In the genomic region with DNA sequence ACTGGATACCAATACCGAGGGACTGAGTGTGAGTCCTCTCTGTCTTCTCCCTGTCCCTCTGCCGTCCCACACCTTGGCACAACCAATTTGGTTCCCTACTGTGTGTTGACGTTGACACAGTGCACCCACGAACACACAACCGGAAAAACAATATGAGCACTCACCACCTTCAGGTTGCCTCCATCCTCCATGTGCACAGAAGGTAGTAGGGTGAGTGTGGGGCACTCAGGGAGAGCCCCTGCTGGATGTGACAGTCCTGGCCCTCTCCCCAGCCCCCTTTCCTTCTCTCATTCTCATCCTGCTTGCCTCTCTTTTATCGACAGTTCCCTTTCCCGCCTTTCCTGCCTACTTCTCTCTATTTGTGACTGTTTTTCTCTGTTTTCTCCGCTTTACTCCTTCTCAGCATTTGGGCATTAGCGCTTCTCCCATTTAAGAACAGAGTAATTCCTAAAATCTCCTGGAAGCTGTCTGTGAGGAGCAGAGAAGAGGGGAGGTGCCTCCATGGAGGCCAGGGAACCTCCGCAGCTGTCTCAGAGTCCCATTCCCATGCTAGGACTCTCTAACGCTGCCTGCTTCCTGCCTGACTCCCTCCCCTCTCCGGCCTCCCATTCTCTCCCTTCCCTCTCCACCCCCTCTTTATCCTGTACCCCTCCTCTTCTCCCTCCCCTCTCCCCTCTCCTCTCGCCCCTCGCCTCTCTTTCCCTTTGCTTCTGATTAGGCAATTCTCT, we compare ENCODE assay signal across 13 cellular contexts. TPM values are rescaled to one million over a fixed set of nuclear protein-coding genes. Genes with fewer than 3 reads are reported as not detected.
A peak's percentile ranks its signal among the peaks of the same experiment; 100 is the strongest.
DNase-seq lines count a peak whose midpoint lies in the region; ATAC-seq and TF ChIP-seq lines count a peak whose summit lies in the region.
"Had no signal": no experiment of that assay in that cellular context is flagged by ENCODE, and none has a peak within 500 bp of the region (broad histone marks: within the 10 kb centered on the region; RNA-seq: fewer than 3 reads in every experiment).

No MANE protein-coding gene starts in this region.

- H3K27me3 Mint-ChIP-seq in nephron (ENCODE audit: low read depth) = peaks cover 54% of the 10 kb centered on the region

- H3K9me3 ChIP-seq in esophagus squamous epithelium (no peaks in the 10 kb centered on the region), vagina (no peaks in the 10 kb centered on the region)
- H3K9me3 ChIP-seq: prostate gland, SJCRH30 had no signal

- H3K4me3 Mint-ChIP-seq in nephron = peak overlapping the region; percentile 65 to 76 (median 74)

- intact Hi-C loops in Right ventricle myocardium inferior (cut with DNase I) (no loop called here), cardiac septum (cut with DNase I) (no loop called here), esophagus squamous epithelium (cut with DNase I) (no loop called here), vagina (cut with DNase I) (no loop called here)

- DNase-seq in Right ventricle myocardium inferior (ENCODE audit: missing footprints) (no peak), cardiac septum (ENCODE audit: low spot score) (no peak), esophagus squamous epithelium (lab: John Stamatoyannopoulos, UW) (no peak), vagina (ENCODE audit: extremely low spot score in 2 of 2) (peak in 1 of 2 donors; percentile 43), NCI-H774 (lab: John Stamatoyannopoulos, UW) (no peak), KBM-7 (no peak)
- DNase-seq: GOT3, NCI-H1694, SJCRH30 had no signal

- TF ChIP-seq POLR2A in esophagus squamous epithelium (IDR thresholded peaks at IDR 0.05) (no peak), vagina (IDR thresholded peaks at IDR 0.05) (no peak)

- H3K4me1 ChIP-seq in esophagus squamous epithelium (peaks cover 0 to 11% (median 0%) of the 10 kb centered on the region in 3 donors), vagina (no peaks in the 10 kb centered on the region)
- H3K4me1 ChIP-seq: prostate gland, SJCRH30 had no signal

- 27 to 31% methylated on average over 14 of the region's 14 CpGs for WGBS in esophagus squamous epithelium, 2 donors

- TF ChIP-seq CTCF in esophagus squamous epithelium (IDR thresholded peaks at IDR 0.05) = no peak
- TF ChIP-seq CTCF in nephron (IDR thresholded peaks at IDR 0.05; ENCODE audit: unreplicated experiment in 3 of 3) = no peak
- TF ChIP-seq CTCF in vagina (IDR thresholded peaks at IDR 0.05) = no peak

- H3K36me3 ChIP-seq in esophagus squamous epithelium (no peaks in the 10 kb centered on the region), vagina (no peaks in the 10 kb centered on the region)
- H3K36me3 ChIP-seq: brain microvascular endothelial cell, prostate gland, SJCRH30 had no signal

- peak overlapping the region in 1 of 4 donors; percentile 6 for H3K27ac ChIP-seq in esophagus squamous epithelium
- no peak overlapping the region for H3K27ac ChIP-seq in vagina
- H3K27ac ChIP-seq: brain microvascular endothelial cell, prostate gland, SJCRH30 had no signal

- H3K9me3 Mint-ChIP-seq in nephron = no peaks in the 10 kb centered on the region

- in situ Hi-C loops in KBM-7 (cut with MboI; ENCODE audit: low pct_unique_long_range_greater_than_20kb, low sequenced_read_pairs) = no loop called here

- ATAC-seq in Right ventricle myocardium inferior (peak; percentile 64), HG02852 (IDR thresholded peaks at IDR 0.05; ENCODE audit: unreplicated experiment) (no peak)

- H3K4me1 Mint-ChIP-seq in nephron = no peaks in the 10 kb centered on the region

- H3K27me3 ChIP-seq in esophagus squamous epithelium (peaks cover 0 to 79% (median 6%) of the 10 kb centered on the region in 4 donors), vagina (no peaks in the 10 kb centered on the region)
- H3K27me3 ChIP-seq: SJCRH30 had no signal

- H3K4me3 ChIP-seq in esophagus squamous epithelium = peak overlapping the region in 3 of 4 donors; percentile 24 to 56 (median 29)
- H3K4me3 ChIP-seq in vagina = peak overlapping the region; percentile 31 to 34
- H3K4me3 ChIP-seq: prostate gland, SJCRH30 had no signal

- H3K36me3 Mint-ChIP-seq in nephron (ENCODE audit: low read depth) = no peaks in the 10 kb centered on the region

- no peak overlapping the region for H3K27ac Mint-ChIP-seq in nephron

RNA-seq across cellular contexts. Expression of a gene that starts 16.4 kb away (rescaled TPM):
- total RNA-seq in Right ventricle myocardium inferior = 6.4 TPM
- total RNA-seq in cardiac septum = 1.0 TPM
- 1 to 10 TPM in 2 of 4 donors, under 1 TPM in 2; 0.19 to 9.2 (median 3.3) TPM for total RNA-seq in esophagus squamous epithelium
- total RNA-seq in vagina = 23.8 TPM
- total RNA-seq: SJCRH30 had no signal

RNA-seq across cellular contexts. Expression of a gene that starts 16.9 kb away (rescaled TPM):
- total RNA-seq in Right ventricle myocardium inferior = 16.2 TPM
- 22.5 TPM for total RNA-seq in cardiac septum
- 10 to 100 TPM in 3 of 4 donors, 1 to 10 TPM in 1; 2.2 to 67.9 (median 33.7) TPM for total RNA-seq in esophagus squamous epithelium
- total RNA-seq in vagina = 102 TPM
- total RNA-seq: SJCRH30 had no signal
